In the genomic region with DNA sequence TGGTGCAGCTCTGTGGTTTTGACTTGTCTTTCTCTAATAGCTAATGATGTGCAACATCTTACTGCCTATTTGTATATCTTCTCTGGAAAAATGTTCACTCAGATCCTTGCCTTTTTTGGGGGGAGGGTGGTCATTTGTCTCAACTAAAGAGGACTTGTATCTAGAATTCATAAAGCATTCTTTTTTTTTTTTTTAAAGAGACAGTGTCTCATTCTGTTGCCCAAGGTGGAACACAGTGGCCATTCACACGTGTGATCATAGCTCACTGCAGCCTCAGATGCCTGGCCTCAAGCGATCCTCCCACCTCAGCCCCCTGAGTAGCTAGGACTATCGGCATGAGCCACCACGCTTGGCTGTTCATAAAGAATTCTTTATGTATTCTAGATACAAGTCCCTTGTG, we compare ENCODE assay signal across 18 cellular contexts.
"Had no signal": no experiment of that assay in that cellular context is flagged by ENCODE, and none has a peak within 500 bp of the region (broad histone marks: within the 10 kb centered on the region; RNA-seq: fewer than 3 reads in every experiment).

No MANE protein-coding gene starts in this region.

- H3K9me3 ChIP-seq: SJSA1 had no signal

- H3K4me2 ChIP-seq: KMS-11 had no signal

- H3K27ac ChIP-seq: KMS-11, SJSA1, SK-N-MC had no signal

- FAIRE-seq: RCC 7860 had no signal

- H3K4me3 ChIP-seq: SJSA1, SK-N-MC had no signal

- DNase-seq: NCI-H1092 treated with DMSO at 0.1 percent for 48 hours, NCI-H1436, NCI-H187, NCI-H2029, NCI-H2081 treated with DMSO at 0.1 percent for 48 hours, NCI-H2171, NCI-H446, NCI-H510A, NCI-H524 treated with DMSO at 0.1 percent for 48 hours, NCI-H69, NCI-H774, Right ventricle myocardium superior, RPMI8226, SIG-M5 had no signal

- H3K9ac ChIP-seq: KMS-11 had no signal

- H3K27me3 ChIP-seq: SJSA1 had no signal
